In the genomic region with DNA sequence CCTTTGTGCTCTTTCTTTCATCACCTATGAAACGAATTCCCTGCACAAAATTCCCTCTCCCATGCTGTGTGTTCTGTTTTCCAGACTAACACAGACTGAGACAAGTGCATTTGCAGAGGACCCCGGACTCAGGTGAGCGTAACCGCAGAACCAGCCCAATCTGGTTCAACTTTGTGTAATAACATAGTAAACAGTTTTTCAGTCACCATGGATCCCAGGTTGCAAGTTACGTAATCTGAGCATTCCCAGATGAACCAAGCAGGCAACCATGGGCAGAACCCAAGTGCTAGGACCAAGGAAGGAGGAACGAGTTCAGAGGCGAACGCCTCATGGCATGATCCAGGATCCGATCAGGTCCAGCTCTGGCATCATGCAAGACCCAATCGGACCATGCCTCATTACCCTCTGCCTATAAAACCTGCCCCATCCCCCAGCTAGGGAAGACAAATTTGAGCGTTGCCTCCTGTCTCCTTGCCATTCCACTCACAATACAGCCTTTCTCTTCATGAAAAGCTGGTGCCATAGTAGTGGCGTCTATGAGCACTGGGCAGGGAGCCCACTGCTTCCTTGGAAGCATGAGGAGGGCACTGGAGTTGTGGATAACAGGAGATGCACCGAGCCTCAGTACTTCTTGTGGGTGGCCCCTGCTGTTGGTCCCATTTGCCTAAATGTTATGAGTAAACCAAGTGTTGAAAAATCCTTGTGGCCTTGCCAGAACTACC, we compare ENCODE assay signal across 32 cellular contexts.
DNase-seq lines count a peak whose midpoint lies in the region; ATAC-seq and TF ChIP-seq lines count a peak whose summit lies in the region.
"Had no signal": no experiment of that assay in that cellular context is flagged by ENCODE, and none has a peak within 500 bp of the region (broad histone marks: within the 10 kb centered on the region; RNA-seq: fewer than 3 reads in every experiment).

No MANE protein-coding gene starts in this region.

- peaks cover 6% of the 10 kb centered on the region for H3K4me1 ChIP-seq in upper lobe of right lung
- H3K4me1 ChIP-seq: esophagus squamous epithelium, foreskin keratinocyte, pancreas had no signal

- ATAC-seq in upper lobe of right lung = peak; percentile 8
- no peak for ATAC-seq in activated CD8-positive, alpha-beta T cell treated with anti-CD3 and anti-CD28 coated beads, Interleukin-2, amount 10 ng/mL, durations not matched to agents 7 days and 5 days
- ATAC-seq: activated CD8-positive, alpha-beta T cell treated with anti-CD3 and anti-CD28 coated beads for 36 hours; foreskin keratinocyte; pancreas had no signal

- no peaks in the 10 kb centered on the region for H3K27me3 ChIP-seq in upper lobe of right lung
- H3K27me3 ChIP-seq: brain microvascular endothelial cell, dorsolateral prefrontal cortex, esophagus squamous epithelium, foreskin keratinocyte, hepatocyte, neural progenitor cell, pancreas, transverse colon had no signal

- H3K36me3 Mint-ChIP-seq in activated CD8-positive, alpha-beta T cell treated with anti-CD3 and anti-CD28 coated beads, Interleukin-2, amount 10 ng/mL, durations not matched to agents 7 days and 5 days (ENCODE audit: low read depth) = peaks cover 2% of the 10 kb centered on the region

- no peak for TF ChIP-seq CTCF in upper lobe of right lung (IDR thresholded peaks at IDR 0.05)

- CTCF ChIA-PET in activated CD8-positive, alpha-beta T cell treated with anti-CD3 and anti-CD28 coated beads, Interleukin-2, amount 10 ng/mL, durations not matched to agents 7 days and 5 days (lab: Charles Lee) = interaction anchor here (0.7 to 6.3 kb wide), 5 partner anchors 108 to 210 kb away, joined by 3 to 254 read pairs (median 4); partner anchors contain the start of gene ABCC4

- intact Hi-C loops in upper lobe of right lung (cut with DNase I) = no loop called here

- POLR2A ChIA-PET in activated CD8-positive, alpha-beta T cell treated with anti-CD3 and anti-CD28 coated beads, Interleukin-2, amount 10 ng/mL, durations not matched to agents 7 days and 5 days (lab: Charles Lee) = no interaction called here

- H3K4me3 Mint-ChIP-seq in activated CD8-positive, alpha-beta T cell treated with anti-CD3 and anti-CD28 coated beads, Interleukin-2, amount 10 ng/mL, durations not matched to agents 7 days and 5 days = no peak overlapping the region
- H3K4me3 Mint-ChIP-seq: activated CD8-positive, alpha-beta T cell treated with anti-CD3 and anti-CD28 coated beads for 36 hours; activated naive CD4-positive, alpha-beta T cell treated with anti-CD3 and anti-CD28 coated beads, Interleukin-2, amount 50 U/mL, for 24 hours; CD4-positive, alpha-beta memory T cell; neural progenitor cell; T-helper 2 cell treated with Interferon-gamma antibody and Interleukin-4, amounts not matched to agents 5 μg/mL and 100 μg/mL, for 36 hours had no signal

- no peaks in the 10 kb centered on the region for H3K9me3 ChIP-seq in upper lobe of right lung
- H3K9me3 ChIP-seq: esophagus squamous epithelium, pancreas, transverse colon had no signal

- H3K27ac Mint-ChIP-seq in activated CD8-positive, alpha-beta T cell treated with anti-CD3 and anti-CD28 coated beads, Interleukin-2, amount 10 ng/mL, durations not matched to agents 7 days and 5 days = no peak overlapping the region
- H3K27ac Mint-ChIP-seq: activated CD8-positive, alpha-beta T cell treated with anti-CD3 and anti-CD28 coated beads for 36 hours; activated naive CD4-positive, alpha-beta T cell treated with anti-CD3 and anti-CD28 coated beads, Interleukin-2, amount 50 U/mL, for 24 hours; neural progenitor cell; T-helper 2 cell treated with Interferon-gamma antibody and Interleukin-4, amounts not matched to agents 5 μg/mL and 100 μg/mL, for 36 hours had no signal

- peaks cover 9% of the 10 kb centered on the region for H3K36me3 ChIP-seq in upper lobe of right lung
- H3K36me3 ChIP-seq: brain microvascular endothelial cell, neural progenitor cell, pancreas, transverse colon had no signal

- H3K4me1 Mint-ChIP-seq in activated CD8-positive, alpha-beta T cell treated with anti-CD3 and anti-CD28 coated beads, Interleukin-2, amount 10 ng/mL, durations not matched to agents 7 days and 5 days (ENCODE audit: low read depth) = peaks cover 4% of the 10 kb centered on the region

- H3K9me3 Mint-ChIP-seq in activated CD8-positive, alpha-beta T cell treated with anti-CD3 and anti-CD28 coated beads, Interleukin-2, amount 10 ng/mL, durations not matched to agents 7 days and 5 days (ENCODE audit: insufficient read depth) = no peaks in the 10 kb centered on the region
- H3K9me3 Mint-ChIP-seq: activated naive CD4-positive, alpha-beta T cell treated with anti-CD3 and anti-CD28 coated beads, Interleukin-2, amount 50 U/mL, for 24 hours had no signal

- no peaks in the 10 kb centered on the region for H3K27me3 Mint-ChIP-seq in activated CD8-positive, alpha-beta T cell treated with anti-CD3 and anti-CD28 coated beads, Interleukin-2, amount 10 ng/mL, durations not matched to agents 7 days and 5 days (ENCODE audit: low read depth)
- H3K27me3 Mint-ChIP-seq: activated CD8-positive, alpha-beta T cell treated with anti-CD3 and anti-CD28 coated beads for 36 hours; activated naive CD4-positive, alpha-beta T cell treated with anti-CD3 and anti-CD28 coated beads, Interleukin-2, amount 50 U/mL, for 24 hours; CD4-positive, alpha-beta memory T cell had no signal

- H3K4me3 ChIP-seq in upper lobe of right lung = no peak overlapping the region
- H3K4me3 ChIP-seq: dorsolateral prefrontal cortex, esophagus squamous epithelium, hepatocyte, neural progenitor cell, pancreas, transverse colon had no signal

- DNase-seq in NCI-H2107 treated with DMSO at 0.1 percent for 48 hours (lab: John Stamatoyannopoulos, UW; ENCODE audit: unreplicated experiment) (peak; percentile 23), NCI-H2107 (lab: John Stamatoyannopoulos, UW) (no peak), caudate nucleus (lab: John Stamatoyannopoulos, UW) (peak in 6 of 61 donors; percentile 11 to 59 (median 13)), medulla oblongata (ENCODE audit: extremely low spot score) (peak; percentile 83), upper lobe of right lung (no peak), COR-L47 (lab: John Stamatoyannopoulos, UW) (no peak), NCI-H69 (lab: John Stamatoyannopoulos, UW) (no peak)
- no peak for DNase-seq in activated CD8-positive, alpha-beta T cell treated with anti-CD3 and anti-CD28 coated beads, Interleukin-2, amount 10 ng/mL, durations not matched to agents 7 days and 5 days
- DNase-seq: activated CD4-positive, CD25-positive, alpha-beta regulatory T cell treated with anti-CD3 and anti-CD28 coated beads, Interleukin-2, amount 50 U/mL, for 72 hours; activated CD8-positive, alpha-beta T cell treated with anti-CD3 and anti-CD28 coated beads for 36 hours; AML-193; brain microvascular endothelial cell; CD4-positive, alpha-beta memory T cell; dorsolateral prefrontal cortex; esophagus squamous epithelium; foreskin keratinocyte; KBM-7; kidney glomerular epithelial cell; MM.1S; NCI-H1417; NCI-H2029 treated with DMSO at 0.1 percent for 48 hours; NCI-H446 treated with DMSO at 0.1 percent for 48 hours; pancreas; SIG-M5; stimulated activated CD4-positive, alpha-beta T cell treated with anti-CD3 and anti-CD28 coated beads, Interleukin-12 subunit alpha, Interleukin-12 subunit beta, amount 100 ng/mL, for 4 hours; stimulated activated CD4-positive, alpha-beta T cell treated with anti-CD3 and anti-CD28 coated beads, Interleukin-4, amount 100 ng/mL, for 1 hour; transverse colon had no signal

- H3K27ac ChIP-seq in caudate nucleus (ENCODE audit: low read depth, low read length) = peak overlapping the region; percentile 18
- peak overlapping the region; percentile 51 for H3K27ac ChIP-seq in upper lobe of right lung
- H3K27ac ChIP-seq: 22Rv1, brain microvascular endothelial cell, dorsolateral prefrontal cortex, esophagus squamous epithelium, foreskin keratinocyte, hepatocyte, neural progenitor cell, pancreas had no signal

Comparison
In these comparisons a context has a peak if more than half of its experiments do, and no peak if none do; other contexts are left out.
1. DNase-seq: peak in NCI-H2107 treated with DMSO at 0.1 percent for 48 hours (single experiment) and medulla oblongata (single experiment); none in NCI-H2107 (single experiment), upper lobe of right lung (single experiment), COR-L47 (single experiment), NCI-H69 (single experiment) and activated CD8-positive, alpha-beta T cell treated with anti-CD3 and anti-CD28 coated beads, Interleukin-2, amount 10 ng/mL, durations not matched to agents 7 days and 5 days (single experiment).